15 cellular contexts compared by ENCODE assay signal in genomic region chr20:44946266-44946852, GRCh38.
"Had no signal": no experiment of that assay in that cellular context is flagged by ENCODE, and none has a peak within 500 bp of the region (broad histone marks: within the 10 kb centered on the region; RNA-seq: fewer than 3 reads in every experiment).

No MANE protein-coding gene starts in this region.

- H3K9me3 Mint-ChIP-seq: activated T-cell treated with anti-CD3 and anti-CD28 coated beads, Interleukin-2, amount 50 U/mL, for 4 hours; dendritic cell treated with granulocyte-macrophage colony-stimulating factor and Interleukin-4, amounts not matched to agents 40 ng/mL and 50 ng/mL, for 4 days; immature natural killer cell; nephron progenitor cell; stimulated activated naive CD8-positive, alpha-beta T cell treated with anti-CD3 and anti-CD28 coated beads, Interleukin-15, Interleukin-2, amounts not matched to agents 100 ng/mL and 50 ng/mL, for 24 hours; WTC11 had no signal

- H3K27ac Mint-ChIP-seq: dendritic cell treated with granulocyte-macrophage colony-stimulating factor and Interleukin-4, amounts not matched to agents 40 ng/mL and 50 ng/mL, for 4 days; nephron progenitor cell; WTC11 had no signal

- H3K27ac ChIP-seq: brain microvascular endothelial cell, prostate gland, SK-N-MC, upper lobe of right lung had no signal

- H3K4me1 ChIP-seq: prostate gland, upper lobe of right lung had no signal

- H3K4me3 Mint-ChIP-seq: activated T-cell treated with anti-CD3 and anti-CD28 coated beads, Interleukin-2, amount 50 U/mL, for 4 hours; dendritic cell treated with granulocyte-macrophage colony-stimulating factor and Interleukin-4, amounts not matched to agents 40 ng/mL and 50 ng/mL, for 4 days; immature natural killer cell; nephron progenitor cell; stimulated activated naive CD8-positive, alpha-beta T cell treated with anti-CD3 and anti-CD28 coated beads, Interleukin-15, Interleukin-2, amounts not matched to agents 100 ng/mL and 50 ng/mL, for 24 hours; WTC11 had no signal

- H3K4me3 ChIP-seq: prostate gland, SK-N-MC, upper lobe of right lung had no signal

- ATAC-seq: activated T-cell treated with anti-CD3 and anti-CD28 coated beads, Interleukin-2, amount 50 U/mL, for 4 hours; left colon; upper lobe of right lung; WTC11 had no signal

- H3K27me3 ChIP-seq: brain microvascular endothelial cell, upper lobe of right lung had no signal

- H3K27me3 Mint-ChIP-seq: dendritic cell treated with granulocyte-macrophage colony-stimulating factor and Interleukin-4, amounts not matched to agents 40 ng/mL and 50 ng/mL, for 4 days; stimulated activated naive CD8-positive, alpha-beta T cell treated with anti-CD3 and anti-CD28 coated beads, Interleukin-15, Interleukin-2, amounts not matched to agents 100 ng/mL and 50 ng/mL, for 24 hours had no signal

- DNase-seq: activated CD4-positive, alpha-beta T cell treated with anti-CD3 and anti-CD28 coated beads for 48 hours; activated T-cell treated with anti-CD3 and anti-CD28 coated beads, Interleukin-2, amount 50 U/mL, for 4 hours; brain microvascular endothelial cell; foreskin fibroblast; immature natural killer cell; left colon; nephron progenitor cell; stimulated activated CD4-positive, alpha-beta T cell treated with anti-CD3 and anti-CD28 coated beads, Interleukin-4, amount 100 ng/mL, for 24 hours; T-helper 1 cell; upper lobe of right lung had no signal

- H3K4me1 Mint-ChIP-seq: immature natural killer cell, WTC11 had no signal

- H3K9me3 ChIP-seq: prostate gland, upper lobe of right lung had no signal
